In the genomic region with DNA sequence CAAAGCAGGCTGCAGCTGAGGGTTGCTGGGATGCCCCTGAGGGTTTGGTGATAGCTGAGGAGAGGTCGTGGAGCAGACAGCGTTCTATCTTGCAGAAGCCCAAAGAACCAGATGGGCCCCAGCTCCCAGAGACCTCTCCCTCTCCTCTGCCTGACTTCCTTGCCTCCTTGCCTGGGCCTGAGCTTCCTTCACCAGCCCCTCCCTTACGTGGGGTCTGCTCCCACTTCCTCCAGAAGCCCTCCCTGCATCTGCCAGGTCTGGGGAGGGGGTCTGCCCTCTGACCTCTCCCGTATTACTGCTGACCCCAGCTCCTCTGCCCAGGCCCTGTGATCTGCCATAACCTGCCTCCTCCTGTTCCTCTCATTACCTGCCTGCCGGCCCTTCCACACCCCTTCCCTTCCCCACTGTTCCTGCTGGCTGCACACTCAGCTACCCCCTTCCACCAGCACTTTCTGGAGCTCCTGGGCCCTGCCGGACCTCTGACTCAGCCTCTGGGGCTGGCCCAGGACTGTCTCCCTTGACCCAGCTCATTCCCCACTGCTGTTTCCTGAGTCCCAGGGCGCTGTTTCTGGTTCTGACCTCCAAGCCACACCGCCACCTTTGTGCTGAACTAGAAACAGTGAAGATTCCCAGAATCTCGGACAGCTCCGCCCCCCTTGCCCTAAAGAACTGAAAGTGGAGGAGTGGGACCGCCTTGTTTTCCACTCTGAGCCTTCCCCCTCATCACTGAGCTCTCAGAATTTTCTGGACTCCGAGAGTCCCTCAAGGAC, we compare ENCODE assay signal across 23 cellular contexts.
A peak's percentile ranks its signal among the peaks of the same experiment; 100 is the strongest.
DNase-seq lines count a peak whose midpoint lies in the region; ATAC-seq and TF ChIP-seq lines count a peak whose summit lies in the region.
"Had no signal": no experiment of that assay in that cellular context is flagged by ENCODE, and none has a peak within 500 bp of the region (broad histone marks: within the 10 kb centered on the region; RNA-seq: fewer than 3 reads in every experiment).

No MANE protein-coding gene starts in this region.

- H3K27me3 ChIP-seq in mesendoderm (ENCODE audit: insufficient read depth, low read length, poor library complexity) (no peaks in the 10 kb centered on the region), spleen (replicated peaks in 1 of 7) (peaks cover 0 to 63% (median 14%) of the 10 kb centered on the region in 7 donors)

- H3K9ac ChIP-seq in mesendoderm (ENCODE audit: low read length): no peak overlapping the region

- no peak overlapping the region for H2BK5ac ChIP-seq in mesendoderm (ENCODE audit: low read length)

- no peak overlapping the region for H3K4ac ChIP-seq in mesendoderm (ENCODE audit: low read depth, low read length)

- no peak overlapping the region for H3K4me2 ChIP-seq in mesendoderm (ENCODE audit: low read length)
- H3K4me2 ChIP-seq: PC-9 had no signal

- TF ChIP-seq POLR2A in spleen (IDR thresholded peaks at IDR 0.05): no peak

- ATAC-seq in SK-N-SH treated with all-trans-retinoic acid at 6 μM for 48 hours: no peak
- ATAC-seq in GM21390 (IDR thresholded peaks at IDR 0.05; ENCODE audit: unreplicated experiment): no peak
- ATAC-seq: CD8-positive, alpha-beta T cell; HepG2; K562 had no signal

- H3K79me2 ChIP-seq in mesendoderm (ENCODE audit: control insufficient read depth, insufficient read depth, low read length): no peaks in the 10 kb centered on the region

- H3K18ac ChIP-seq in mesendoderm (ENCODE audit: low read length): no peak overlapping the region

- no peaks in the 10 kb centered on the region for H3K79me1 ChIP-seq in mesendoderm (ENCODE audit: low read length)

- no peak overlapping the region for H3K4me3 Mint-ChIP-seq in chondrocyte (ENCODE audit: unreplicated experiment)
- no peak overlapping the region for H3K4me3 Mint-ChIP-seq in activated T-helper 1 cell treated with anti-CD3 and anti-CD28 coated beads, Interleukin-12 subunit alpha, Interleukin-12 subunit beta, Interleukin-2, Interleukin-4 antibody, amounts not matched to agents 30 ng/mL and 10 ng/mL and 1 ng/mL, durations not matched to agents 14 hours and 24 hours and 36 hours
- H3K4me3 Mint-ChIP-seq: CD8-positive, alpha-beta T cell had no signal

- peaks cover 0 to 8% (median 0%) of the 10 kb centered on the region in 8 donors for H3K9me3 ChIP-seq in spleen

- no peaks in the 10 kb centered on the region for H3K4me1 Mint-ChIP-seq in chondrocyte (ENCODE audit: low read depth)
- no peaks in the 10 kb centered on the region for H3K4me1 Mint-ChIP-seq in activated T-helper 1 cell treated with anti-CD3 and anti-CD28 coated beads, Interleukin-12 subunit alpha, Interleukin-12 subunit beta, Interleukin-2, Interleukin-4 antibody, amounts not matched to agents 30 ng/mL and 10 ng/mL and 1 ng/mL, durations not matched to agents 14 hours and 24 hours and 36 hours (ENCODE audit: low read depth)

- H2BK120ac ChIP-seq in mesendoderm (ENCODE audit: low read depth, low read length): no peak overlapping the region

- H3K36me3 ChIP-seq in mesendoderm (ENCODE audit: control insufficient read depth, insufficient read depth, low read length): no peaks in the 10 kb centered on the region
- no peaks in the 10 kb centered on the region for H3K36me3 ChIP-seq in spleen

- H3K23ac ChIP-seq in mesendoderm (ENCODE audit: low read length): no peak overlapping the region

- no peak overlapping the region for H3K56ac ChIP-seq in mesendoderm (ENCODE audit: low read length)

- peaks cover 3% of the 10 kb centered on the region for H3K36me3 Mint-ChIP-seq in chondrocyte (ENCODE audit: low read depth)
- H3K36me3 Mint-ChIP-seq in activated T-helper 1 cell treated with anti-CD3 and anti-CD28 coated beads, Interleukin-12 subunit alpha, Interleukin-12 subunit beta, Interleukin-2, Interleukin-4 antibody, amounts not matched to agents 30 ng/mL and 10 ng/mL and 1 ng/mL, durations not matched to agents 14 hours and 24 hours and 36 hours (ENCODE audit: low read depth): no peaks in the 10 kb centered on the region
- H3K36me3 Mint-ChIP-seq: CD8-positive, alpha-beta T cell had no signal

- TF ChIP-seq CTCF in chondrocyte (IDR thresholded peaks at IDR 0.05) (no peak), spleen (IDR thresholded peaks at IDR 0.05 in 8 of 11, conservative IDR thresholded peaks at IDR 0.05 in 3 of 11) (no peak)

- peaks cover 40% of the 10 kb centered on the region for H3K9me3 Mint-ChIP-seq in chondrocyte (ENCODE audit: low read depth)
- H3K9me3 Mint-ChIP-seq in activated T-helper 1 cell treated with anti-CD3 and anti-CD28 coated beads, Interleukin-12 subunit alpha, Interleukin-12 subunit beta, Interleukin-2, Interleukin-4 antibody, amounts not matched to agents 30 ng/mL and 10 ng/mL and 1 ng/mL, durations not matched to agents 14 hours and 24 hours and 36 hours: peaks cover 15% of the 10 kb centered on the region

- no CpG with 5 or more reads among the region's 12 CpGs for WGBS in mesendoderm (ENCODE audit: extremely low coverage, insufficient coverage, low lambda C conversion rate)
- WGBS in spleen, 5 donors: 44 to 51% (median 49%) methylated on average over 12 of the region's 12 CpGs

- H3K27ac ChIP-seq in mesendoderm (ENCODE audit: low read depth, low read length) (no peak overlapping the region), spleen (no peak overlapping the region)
- H3K27ac ChIP-seq: HL-60, PC-9 had no signal

- H2AK5ac ChIP-seq in mesendoderm (ENCODE audit: low read length): no peak overlapping the region

- intact Hi-C loops in spleen (cut with DNase I; ENCODE audit: low total_unique reads): no loop called here
- intact Hi-C loops in activated T-helper 1 cell treated with anti-CD3 and anti-CD28 coated beads, Interleukin-12 subunit alpha, Interleukin-12 subunit beta, Interleukin-2, Interleukin-4 antibody, amounts not matched to agents 30 ng/mL and 10 ng/mL and 1 ng/mL, durations not matched to agents 14 hours and 24 hours and 36 hours (cut with micrococcal nuclease): no loop called here

- DNase-seq in chondrocyte (ENCODE audit: low spot score) (peak; percentile 41), mesendoderm (peak; percentile 33), spleen (peak; percentile 18)
- no peak for DNase-seq in stimulated activated CD4-positive, alpha-beta T cell treated with anti-CD3 and anti-CD28 coated beads, Interleukin-4, amount 100 ng/mL, for 1 hour
- DNase-seq in activated T-helper 1 cell treated with anti-CD3 and anti-CD28 coated beads, Interleukin-12 subunit alpha, Interleukin-12 subunit beta, Interleukin-2, Interleukin-4 antibody, amounts not matched to agents 30 ng/mL and 10 ng/mL and 1 ng/mL, durations not matched to agents 14 hours and 24 hours and 36 hours (ENCODE audit: low spot score): no peak
- DNase-seq: C1 segment of cervical spinal cord; CD8-positive, alpha-beta T cell; DMS153; GDM1; NCI-H1092 treated with DMSO at 0.1 percent for 48 hours; NCI-H1436 treated with DMSO at 0.1 percent for 48 hours; NCI-H2029; NCI-H2227 treated with DMSO at 0.1 percent for 48 hours; NCI-H510A treated with DMSO at 0.1 percent for 48 hours; NCI-H748 treated with DMSO at 0.1 percent for 48 hours; PC-9; RPMI8226; SHP77 had no signal

- H3K27me3 Mint-ChIP-seq in chondrocyte (ENCODE audit: low read depth): no peaks in the 10 kb centered on the region
- no peaks in the 10 kb centered on the region for H3K27me3 Mint-ChIP-seq in activated T-helper 1 cell treated with anti-CD3 and anti-CD28 coated beads, Interleukin-12 subunit alpha, Interleukin-12 subunit beta, Interleukin-2, Interleukin-4 antibody, amounts not matched to agents 30 ng/mL and 10 ng/mL and 1 ng/mL, durations not matched to agents 14 hours and 24 hours and 36 hours (ENCODE audit: insufficient read depth)

- H4K5ac ChIP-seq in mesendoderm (ENCODE audit: low read length): no peak overlapping the region

- no peaks in the 10 kb centered on the region for H3K4me1 ChIP-seq in mesendoderm (ENCODE audit: control insufficient read depth, low read depth, low read length)
- no peaks in the 10 kb centered on the region for H3K4me1 ChIP-seq in spleen

- no peak overlapping the region for H3K4me3 ChIP-seq in mesendoderm (ENCODE audit: low read length)
- H3K4me3 ChIP-seq in spleen: no peak overlapping the region
- H3K4me3 ChIP-seq: K562, PC-9 had no signal

- no peak overlapping the region for H3K27ac Mint-ChIP-seq in chondrocyte (ENCODE audit: unreplicated experiment)
- no peak overlapping the region for H3K27ac Mint-ChIP-seq in activated T-helper 1 cell treated with anti-CD3 and anti-CD28 coated beads, Interleukin-12 subunit alpha, Interleukin-12 subunit beta, Interleukin-2, Interleukin-4 antibody, amounts not matched to agents 30 ng/mL and 10 ng/mL and 1 ng/mL, durations not matched to agents 14 hours and 24 hours and 36 hours
- H3K27ac Mint-ChIP-seq: CD8-positive, alpha-beta T cell had no signal

- H4K8ac ChIP-seq in mesendoderm (ENCODE audit: low read depth, low read length): no peak overlapping the region

- no peak overlapping the region for H2BK15ac ChIP-seq in mesendoderm (replicated peaks; ENCODE audit: low read depth)

TF ChIP-seq in SK-N-SH treated with all-trans-retinoic acid at 6 μM for 48 hours, 23 proteins besides CTCF, POLR2A, EP300 and RAD21 (continues in another document):
- TF ChIP-seq ARNTL (CRISPR knock-in tag; IDR thresholded peaks at IDR 0.05; ENCODE audit: borderline replicate concordance, low read depth) (no peak), ZNF8 (CRISPR knock-in tag; IDR thresholded peaks at IDR 0.05) (no peak), TOX (CRISPR knock-in tag; IDR thresholded peaks at IDR 0.05; ENCODE audit: borderline replicate concordance) (no peak), ZFP3 (CRISPR knock-in tag; IDR thresholded peaks at IDR 0.05) (no peak), CSDC2 (CRISPR knock-in tag; IDR thresholded peaks at IDR 0.05) (no peak), CREB5 (CRISPR knock-in tag; IDR thresholded peaks at IDR 0.05; ENCODE audit: low read depth) (no peak), OSR1 (CRISPR knock-in tag; IDR thresholded peaks at IDR 0.05) (no peak), SNAI2 (CRISPR knock-in tag; IDR thresholded peaks at IDR 0.05) (no peak), TCF4 (CRISPR knock-in tag; IDR thresholded peaks at IDR 0.05; ENCODE audit: borderline replicate concordance) (no peak)

Comparison
In these comparisons a context has a peak if more than half of its experiments do, and no peak if none do; other contexts are left out.
1. DNase-seq: peak in chondrocyte (single experiment), mesendoderm (single experiment) and spleen (single experiment); none in stimulated activated CD4-positive, alpha-beta T cell treated with anti-CD3 and anti-CD28 coated beads, Interleukin-4, amount 100 ng/mL, for 1 hour (single experiment) and activated T-helper 1 cell treated with anti-CD3 and anti-CD28 coated beads, Interleukin-12 subunit alpha, Interleukin-12 subunit beta, Interleukin-2, Interleukin-4 antibody, amounts not matched to agents 30 ng/mL and 10 ng/mL and 1 ng/mL, durations not matched to agents 14 hours and 24 hours and 36 hours (single experiment).